In genomic region chr19:5023128-5023571, GRCh38 we compare ENCODE assay signal across 17 cellular contexts. TPM values are rescaled to one million over a fixed set of nuclear protein-coding genes. Genes with fewer than 3 reads are reported as not detected.
DNase-seq lines count a peak whose midpoint lies in the region; ATAC-seq and TF ChIP-seq lines count a peak whose summit lies in the region.
"Had no signal": no experiment of that assay in that cellular context is flagged by ENCODE, and none has a peak within 500 bp of the region (broad histone marks: within the 10 kb centered on the region; RNA-seq: fewer than 3 reads in every experiment).

No MANE protein-coding gene starts in this region.

- no peak overlapping the region for H3K4me3 Mint-ChIP-seq in stimulated activated naive B cell treated with anti-CD40 and anti-IgM and Interleukin-4, amounts not matched to agents 10 μg/mL and 1 μg/mL and 100 μg/mL, for 72 hours
- H3K4me3 Mint-ChIP-seq: activated CD8-positive, alpha-beta T cell treated with anti-CD3 and anti-CD28 coated beads, Interleukin-2, amount 10 ng/mL, durations not matched to agents 7 days and 5 days; GM23338; neural crest cell; stimulated activated effector memory CD8-positive, alpha-beta T cell treated with anti-CD3 and anti-CD28 coated beads, Interleukin-12 subunit alpha, Interleukin-12 subunit beta, amount 100 ng/mL, for 72 hours had no signal

- TF ChIP-seq EP300 in tibial nerve (IDR thresholded peaks at IDR 0.05) = no peak

- H3K36me3 Mint-ChIP-seq in stimulated activated naive B cell treated with anti-CD40 and anti-IgM and Interleukin-4, amounts not matched to agents 10 μg/mL and 1 μg/mL and 100 μg/mL, for 72 hours = peaks cover 3 to 4% of the 10 kb centered on the region in 2 donors

- 82 to 88% methylated on average over 17 to 19 of the region's 19 CpGs for WGBS in tibial nerve, 2 donors

- H3K9ac ChIP-seq in DND-41 (ENCODE audit: low read depth, low read length) = no peak overlapping the region

- H3K9me3 Mint-ChIP-seq in stimulated activated naive B cell treated with anti-CD40 and anti-IgM and Interleukin-4, amounts not matched to agents 10 μg/mL and 1 μg/mL and 100 μg/mL, for 72 hours = no peaks in the 10 kb centered on the region
- H3K9me3 Mint-ChIP-seq: neural crest cell; stimulated activated effector memory CD8-positive, alpha-beta T cell treated with anti-CD3 and anti-CD28 coated beads, Interleukin-12 subunit alpha, Interleukin-12 subunit beta, amount 100 ng/mL, for 72 hours had no signal

- TF ChIP-seq POLR2A in Peyer's patch (IDR thresholded peaks at IDR 0.05) (no peak), tibial nerve (IDR thresholded peaks at IDR 0.05) (no peak)

- H3K4me1 ChIP-seq in DND-41 (ENCODE audit: insufficient read depth, low read length) (no peaks in the 10 kb centered on the region), Peyer's patch (peaks cover 0 to 8% (median 0%) of the 10 kb centered on the region in 4 donors), tibial nerve (peaks cover 0 to 56% (median 13%) of the 10 kb centered on the region in 4 donors)

- H3K4me3 ChIP-seq in DND-41 (ENCODE audit: low read depth in 1 of 2, low read length in 2 of 2) = no peak overlapping the region
- no peak overlapping the region for H3K4me3 ChIP-seq in WERI-Rb-1 (ENCODE audit: low read depth, low read length)
- no peak overlapping the region for H3K4me3 ChIP-seq in Peyer's patch
- no peak overlapping the region for H3K4me3 ChIP-seq in tibial nerve
- H3K4me3 ChIP-seq: GM23338, lung, SJSA1 had no signal

- H3K27ac ChIP-seq in DND-41 (ENCODE audit: low read length) (0 out of 2 replicates have a peak overlapping the region, but pooled peaks have one; percentile 14), WERI-Rb-1 (peak overlapping the region; percentile 45), Peyer's patch (no peak overlapping the region), tibial nerve (no peak overlapping the region)
- H3K27ac ChIP-seq: SJSA1 had no signal

- H3K9me3 ChIP-seq in DND-41 (ENCODE audit: insufficient read depth, low read length, severe bottlenecking) (no peaks in the 10 kb centered on the region), WERI-Rb-1 (ENCODE audit: severe bottlenecking) (no peaks in the 10 kb centered on the region), Peyer's patch (no peaks in the 10 kb centered on the region), tibial nerve (no peaks in the 10 kb centered on the region)
- H3K9me3 ChIP-seq: SJSA1 had no signal

- peaks cover 3 to 5% of the 10 kb centered on the region in 2 donors for H3K4me1 Mint-ChIP-seq in stimulated activated naive B cell treated with anti-CD40 and anti-IgM and Interleukin-4, amounts not matched to agents 10 μg/mL and 1 μg/mL and 100 μg/mL, for 72 hours
- H3K4me1 Mint-ChIP-seq: neural crest cell had no signal

- no peak overlapping the region for H2AFZ ChIP-seq in DND-41 (ENCODE audit: low read depth, low read length)
- H2AFZ ChIP-seq: GM23338 had no signal

- TF ChIP-seq CTCF in DND-41 (IDR thresholded peaks at IDR 0.05; ENCODE audit: borderline replicate concordance, extremely low read depth, low read length, poor library complexity, severe bottlenecking) (no peak), WERI-Rb-1 (IDR thresholded peaks at IDR 0.05; ENCODE audit: low read depth, low read length) (no peak), Peyer's patch (IDR thresholded peaks at IDR 0.05) (no peak), tibial nerve (IDR thresholded peaks at IDR 0.05) (no peak)

- H3K4me2 ChIP-seq in DND-41 (ENCODE audit: insufficient read depth, low read length) = no peak overlapping the region
- H3K4me2 ChIP-seq: GM23338 had no signal

- H3K36me3 ChIP-seq in DND-41 (ENCODE audit: insufficient read depth, low read length) (peaks cover 28% of the 10 kb centered on the region), WERI-Rb-1 (peaks cover 20% of the 10 kb centered on the region), Peyer's patch (peaks cover 0 to 8% (median 0%) of the 10 kb centered on the region in 3 donors), tibial nerve (peaks cover 0 to 13% (median 0%) of the 10 kb centered on the region in 3 donors)

- H3K27me3 Mint-ChIP-seq in stimulated activated naive B cell treated with anti-CD40 and anti-IgM and Interleukin-4, amounts not matched to agents 10 μg/mL and 1 μg/mL and 100 μg/mL, for 72 hours = no peaks in the 10 kb centered on the region

- H3K79me2 ChIP-seq in DND-41 (ENCODE audit: insufficient read depth, low read length) = peaks cover 92% of the 10 kb centered on the region

- ATAC-seq in DND-41 (ENCODE audit: insufficient read depth, low read depth) = no peak
- ATAC-seq in stimulated activated naive B cell treated with anti-CD40 and anti-IgM and Interleukin-4, amounts not matched to agents 10 μg/mL and 1 μg/mL and 100 μg/mL, for 72 hours (replicated peaks) = no peak
- no peak for ATAC-seq in GM21619 (IDR thresholded peaks at IDR 0.05; ENCODE audit: unreplicated experiment)
- ATAC-seq: activated CD8-positive, alpha-beta T cell treated with anti-CD3 and anti-CD28 coated beads, Interleukin-2, amount 10 ng/mL, durations not matched to agents 7 days and 5 days; GM23338; stimulated activated effector memory CD8-positive, alpha-beta T cell treated with anti-CD3 and anti-CD28 coated beads, Interleukin-12 subunit alpha, Interleukin-12 subunit beta, amount 100 ng/mL, for 72 hours had no signal

- H3K27ac Mint-ChIP-seq in stimulated activated naive B cell treated with anti-CD40 and anti-IgM and Interleukin-4, amounts not matched to agents 10 μg/mL and 1 μg/mL and 100 μg/mL, for 72 hours = no peak overlapping the region
- H3K27ac Mint-ChIP-seq: activated CD8-positive, alpha-beta T cell treated with anti-CD3 and anti-CD28 coated beads, Interleukin-2, amount 10 ng/mL, durations not matched to agents 7 days and 5 days; GM23338; stimulated activated effector memory CD8-positive, alpha-beta T cell treated with anti-CD3 and anti-CD28 coated beads, Interleukin-12 subunit alpha, Interleukin-12 subunit beta, amount 100 ng/mL, for 72 hours had no signal

- no peaks in the 10 kb centered on the region for H3K27me3 ChIP-seq in DND-41 (ENCODE audit: insufficient read depth, low read length, poor library complexity)
- no peaks in the 10 kb centered on the region for H3K27me3 ChIP-seq in WERI-Rb-1 (ENCODE audit: insufficient read depth, low read depth, severe bottlenecking)
- no peaks in the 10 kb centered on the region for H3K27me3 ChIP-seq in Peyer's patch
- no peaks in the 10 kb centered on the region for H3K27me3 ChIP-seq in tibial nerve
- H3K27me3 ChIP-seq: SJSA1 had no signal

- DNase-seq in DND-41 = no peak
- no peak for DNase-seq in WERI-Rb-1
- peak; percentile 43 for DNase-seq in globus pallidus (ENCODE audit: low spot score)
- peak; percentile 38 for DNase-seq in pons (ENCODE audit: low spot score)
- DNase-seq in stimulated activated naive B cell treated with anti-CD40 and anti-IgM and Interleukin-4, amounts not matched to agents 10 μg/mL and 1 μg/mL and 100 μg/mL, for 72 hours = no peak
- DNase-seq in Peyer's patch = no peak
- DNase-seq in tibial nerve (ENCODE audit: low spot score in 2 of 2) = no peak
- DNase-seq: activated CD8-positive, alpha-beta T cell treated with anti-CD3 and anti-CD28 coated beads, Interleukin-2, amount 10 ng/mL, durations not matched to agents 7 days and 5 days; DMS53; NCI-H1105 treated with DMSO at 0.1 percent for 48 hours; NCI-H2227 treated with DMSO at 0.1 percent for 48 hours had no signal

- peaks cover 75% of the 10 kb centered on the region for H4K20me1 ChIP-seq in DND-41 (ENCODE audit: insufficient read depth, low read length)

RNA-seq across cellular contexts. Expression of gene KDM4B, which starts 54.2 kb away (rescaled TPM):
- 10 to 100 TPM; 28.7 to 75.1 (median 46.1) TPM for total RNA-seq in Peyer's patch
- total RNA-seq in tibial nerve = 10 to 100 TPM; 37.8 to 72.4 (median 57.2) TPM

Comparison
In these comparisons a context has a peak if more than half of its experiments do, and no peak if none do; other contexts are left out.
1. DNase-seq: peak in globus pallidus (single experiment) and pons (single experiment); none in DND-41 (single experiment), WERI-Rb-1 (single experiment), stimulated activated naive B cell treated with anti-CD40 and anti-IgM and Interleukin-4, amounts not matched to agents 10 μg/mL and 1 μg/mL and 100 μg/mL, for 72 hours (single experiment), Peyer's patch (0 of 3) and tibial nerve (0 of 2).
2. H3K27ac ChIP-seq: peak in DND-41 (single experiment) and WERI-Rb-1 (single experiment); none in Peyer's patch (0 of 4) and tibial nerve (0 of 4).